2 cellular contexts compared by ENCODE assay signal in genomic region chr12:83190631-83191390, GRCh38.
TF ChIP-seq lines count a peak whose summit lies in the region.

No MANE protein-coding gene starts in this region.

TF ChIP-seq in HepG2, 621 proteins besides CTCF, POLR2A, EP300 and RAD21 (continued from another document):
- TF ChIP-seq FOXC1 (CRISPR knock-in tag; IDR thresholded peaks at IDR 0.05; ENCODE audit: borderline replicate concordance): no peak
- peak; percentile 62 for TF ChIP-seq ATF7 (IDR thresholded peaks at IDR 0.05)
- no peak for TF ChIP-seq ATF7 (CRISPR knock-in tag; IDR thresholded peaks at IDR 0.05)

TF ChIP-seq in SK-N-SH, 30 proteins besides CTCF, POLR2A, EP300 and RAD21 (continued from another document):
- TF ChIP-seq MAX (IDR thresholded peaks at IDR 0.05; ENCODE audit: low read depth) (no peak), NRF1 (IDR thresholded peaks at IDR 0.05; ENCODE audit: low read depth, low read length) (no peak), EZH2phosphoT487 (IDR thresholded peaks at IDR 0.05; ENCODE audit: borderline replicate concordance, low read depth) (no peak)
TF ChIP-seq in SK-N-SH: peak in this region for 0.
